ENCODE assay signal across 20 cellular contexts in genomic region chr4:181312066-181312465, GRCh38.
DNase-seq lines count a peak whose midpoint lies in the region; ATAC-seq and TF ChIP-seq lines count a peak whose summit lies in the region.
"Had no signal": no experiment of that assay in that cellular context is flagged by ENCODE, and none has a peak within 500 bp of the region (broad histone marks: within the 10 kb centered on the region; RNA-seq: fewer than 3 reads in every experiment).

No MANE protein-coding gene starts in this region.

- H3K27ac ChIP-seq in heart left ventricle (peak overlapping the region in 6 of 12 donors; percentile 4 to 64 (median 28)), left ventricle myocardium inferior (replicated peaks) (peak overlapping the region; percentile 26)
- H3K27ac ChIP-seq: 22Rv1, BLaER1, C4-2B had no signal

- H3K36me3 ChIP-seq in heart left ventricle = no peaks in the 10 kb centered on the region
- no peaks in the 10 kb centered on the region for H3K36me3 ChIP-seq in left ventricle myocardium inferior
- H3K36me3 ChIP-seq: BLaER1, HAP-1 had no signal

- no peak for TF ChIP-seq CTCF in heart left ventricle (IDR thresholded peaks at IDR 0.05)
- no peak for TF ChIP-seq CTCF in left ventricle myocardium inferior (IDR thresholded peaks at IDR 0.05; ENCODE audit: borderline replicate concordance)
- no peak for TF ChIP-seq CTCF in type B pancreatic cell (conservative IDR thresholded peaks at IDR 0.05)

- intact Hi-C loops in heart left ventricle (cut with DNase I) (no loop called here), left ventricle myocardium inferior (cut with micrococcal nuclease) (no loop called here)

- H3K9me3 Mint-ChIP-seq in type B pancreatic cell = peaks cover 4% of the 10 kb centered on the region
- H3K9me3 Mint-ChIP-seq: CD8-positive, alpha-beta T cell had no signal

- no peak for TF ChIP-seq POLR2A in heart left ventricle (IDR thresholded peaks at IDR 0.05)

- H3K4me3 Mint-ChIP-seq in type B pancreatic cell = no peak overlapping the region
- H3K4me3 Mint-ChIP-seq: B cell; CD4-positive, CD25-positive, alpha-beta regulatory T cell; CD8-positive, alpha-beta T cell; HFFc6 had no signal

- H3K27ac Mint-ChIP-seq in type B pancreatic cell = no peak overlapping the region
- H3K27ac Mint-ChIP-seq: B cell; CD4-positive, CD25-positive, alpha-beta regulatory T cell; CD8-positive, alpha-beta T cell; HFFc6 had no signal

- no peaks in the 10 kb centered on the region for H3K36me3 Mint-ChIP-seq in type B pancreatic cell
- H3K36me3 Mint-ChIP-seq: CD4-positive, CD25-positive, alpha-beta regulatory T cell; CD8-positive, alpha-beta T cell had no signal

- H3K9me3 ChIP-seq in heart left ventricle = peaks cover 0 to 7% (median 0%) of the 10 kb centered on the region in 12 donors
- peaks cover 8% of the 10 kb centered on the region for H3K9me3 ChIP-seq in left ventricle myocardium inferior (replicated peaks)
- H3K9me3 ChIP-seq: BLaER1, Caco-2, HAP-1 had no signal

- H3K27me3 Mint-ChIP-seq in type B pancreatic cell = no peaks in the 10 kb centered on the region
- H3K27me3 Mint-ChIP-seq: B cell; CD4-positive, CD25-positive, alpha-beta regulatory T cell had no signal

- ATAC-seq in heart left ventricle (peak; percentile 90 to 97 (median 94)), GM21367 (IDR thresholded peaks at IDR 0.05; ENCODE audit: unreplicated experiment) (no peak)
- ATAC-seq: CD8-positive, alpha-beta T cell had no signal

- H3K4me3 ChIP-seq in heart left ventricle (peak overlapping the region in 3 of 12 donors; percentile 3 to 7 (median 5)), left ventricle myocardium inferior (no peak overlapping the region)
- H3K4me3 ChIP-seq: BLaER1, HAP-1 had no signal

- H3K27me3 ChIP-seq in heart left ventricle (no peaks in the 10 kb centered on the region), left ventricle myocardium inferior (ENCODE audit: low read depth) (no peaks in the 10 kb centered on the region)
- H3K27me3 ChIP-seq: BLaER1 had no signal

- H3K4me1 Mint-ChIP-seq in type B pancreatic cell (ENCODE audit: unreplicated experiment) = peaks cover 7% of the 10 kb centered on the region
- H3K4me1 Mint-ChIP-seq: B cell; CD4-positive, CD25-positive, alpha-beta regulatory T cell had no signal

- WGBS in heart left ventricle, 4 donors = 16 to 21% (median 18%) methylated on average over 4 of the region's 4 CpGs

- peak; percentile 23 to 25 for DNase-seq in NCI-H526 (lab: John Stamatoyannopoulos, UW)
- no peak for DNase-seq in NCI-H526 treated with DMSO at 0.1 percent for 48 hours (lab: John Stamatoyannopoulos, UW)
- peak; percentile 25 for DNase-seq in NCI-H69 (lab: John Stamatoyannopoulos, UW)
- peak in 4 of 5 donors; percentile 19 to 47 (median 30) for DNase-seq in heart left ventricle
- DNase-seq in left ventricle myocardium inferior = no peak
- no peak for DNase-seq in type B pancreatic cell (ENCODE audit: extremely low spot score, unreplicated experiment)
- no peak for DNase-seq in NCI-H146 (lab: John Stamatoyannopoulos, UW)
- DNase-seq: Caco-2; CD4-positive, CD25-positive, alpha-beta regulatory T cell; CD8-positive, alpha-beta T cell; DMS153; DND-41; GOT3; HFFc6 had no signal

- H3K4me1 ChIP-seq in heart left ventricle (peaks cover 0 to 7% (median 0%) of the 10 kb centered on the region in 12 donors), left ventricle myocardium inferior (no peaks in the 10 kb centered on the region)
- H3K4me1 ChIP-seq: BLaER1, Caco-2 had no signal

Comparison
In these comparisons a context has a peak if more than half of its experiments do, and no peak if none do; other contexts are left out.
1. DNase-seq: peak in NCI-H526 (2 of 2), NCI-H69 (single experiment) and heart left ventricle (4 of 5); none in NCI-H526 treated with DMSO at 0.1 percent for 48 hours (single experiment), left ventricle myocardium inferior (single experiment), type B pancreatic cell (single experiment) and NCI-H146 (single experiment).